ENCODE assay signal across 19 cellular contexts in genomic region chr2:165450141-165450540, GRCh38. TPM values are rescaled to one million over a fixed set of nuclear protein-coding genes. Genes with fewer than 3 reads are reported as not detected.
DNase-seq lines count a peak whose midpoint lies in the region; ATAC-seq, FAIRE-seq and TF ChIP-seq lines count a peak whose summit lies in the region.
"Had no signal": no experiment of that assay in that cellular context is flagged by ENCODE, and none has a peak within 500 bp of the region (broad histone marks: within the 10 kb centered on the region; RNA-seq: fewer than 3 reads in every experiment).

No MANE protein-coding gene starts in this region.

- H3K4me3 Mint-ChIP-seq in endothelial cell (ENCODE audit: unreplicated experiment): no peak overlapping the region
- H3K4me3 Mint-ChIP-seq: activated CD4-positive, alpha-beta memory T cell treated with anti-CD3 and anti-CD28 coated beads for 36 hours; IgD-negative memory B cell had no signal

- no peaks in the 10 kb centered on the region for H3K9me3 ChIP-seq in heart right ventricle
- H3K9me3 ChIP-seq: esophagus muscularis mucosa, left lung had no signal

- no peaks in the 10 kb centered on the region for H3K9me3 Mint-ChIP-seq in endothelial cell (ENCODE audit: unreplicated experiment)
- H3K9me3 Mint-ChIP-seq: activated CD4-positive, alpha-beta memory T cell treated with anti-CD3 and anti-CD28 coated beads for 36 hours; IgD-negative memory B cell had no signal

- H3K4me3 ChIP-seq in heart right ventricle: no peak overlapping the region
- H3K4me3 ChIP-seq: esophagus muscularis mucosa, left lung had no signal

- H3K36me3 Mint-ChIP-seq in endothelial cell (ENCODE audit: low read depth, unreplicated experiment): peaks cover 4% of the 10 kb centered on the region
- H3K36me3 Mint-ChIP-seq: activated CD4-positive, alpha-beta memory T cell treated with anti-CD3 and anti-CD28 coated beads for 36 hours; IgD-negative memory B cell had no signal

- intact Hi-C loops in heart right ventricle (cut with DNase I): loop anchor here in 4 of 10 donors (2.0 to 10.0 kb wide), 4 partner anchors 235 to 422 kb away; no protein-coding TSS in a partner anchor
- intact Hi-C loops in left cardiac atrium (cut with DNase I): no loop called here

- no peak for DNase-seq in heart right ventricle
- no peak for DNase-seq in left cardiac atrium
- DNase-seq in NCI-H345 treated with DMSO at 0.1 percent for 48 hours (lab: John Stamatoyannopoulos, UW; ENCODE audit: unreplicated experiment): peak; percentile 8
- no peak for DNase-seq in endothelial cell (ENCODE audit: low spot score)
- DNase-seq in stimulated activated CD4-positive, alpha-beta T cell treated with anti-CD3 and anti-CD28 coated beads, Interleukin-4, amount 100 ng/mL, for 24 hours: no peak
- DNase-seq in GM19239 (ENCODE audit: insufficient read length, low spot score): no peak
- DNase-seq: activated CD4-positive, alpha-beta memory T cell treated with anti-CD3 and anti-CD28 coated beads for 36 hours; activated naive CD4-positive, alpha-beta T cell; activated T-cell treated with anti-CD3 and anti-CD28 coated beads for 4 hours; amniotic stem cell; left lung; stimulated activated CD8-positive, alpha-beta memory T cell treated with anti-CD3 and anti-CD28 coated beads, Interleukin-4, amount 100 ng/mL, for 48 hours; T-helper 1 cell had no signal

- no peaks in the 10 kb centered on the region for H3K27me3 ChIP-seq in heart right ventricle
- H3K27me3 ChIP-seq: esophagus muscularis mucosa, left lung had no signal

- H3K27me3 Mint-ChIP-seq in endothelial cell (ENCODE audit: unreplicated experiment): peaks cover 2% of the 10 kb centered on the region
- H3K27me3 Mint-ChIP-seq: activated CD4-positive, alpha-beta memory T cell treated with anti-CD3 and anti-CD28 coated beads for 36 hours had no signal

- peak in 5 of 9 donors; percentile 7 to 41 (median 27) for TF ChIP-seq CTCF in heart right ventricle (IDR thresholded peaks at IDR 0.05)
- no peak for TF ChIP-seq CTCF in endothelial cell (IDR thresholded peaks at IDR 0.05; ENCODE audit: unreplicated experiment)

- no peaks in the 10 kb centered on the region for H3K36me3 ChIP-seq in heart right ventricle
- H3K36me3 ChIP-seq: esophagus muscularis mucosa, left lung had no signal

- H3K27ac ChIP-seq in heart right ventricle: no peak overlapping the region
- H3K27ac ChIP-seq: esophagus muscularis mucosa, left lung had no signal

- ATAC-seq in heart right ventricle (peak in 2 of 8 donors; percentile 53 to 55), left cardiac atrium (no peak), HG03342 (IDR thresholded peaks at IDR 0.05; ENCODE audit: unreplicated experiment) (no peak), HG03045 (IDR thresholded peaks at IDR 0.05; ENCODE audit: unreplicated experiment) (no peak)
- ATAC-seq: left lung, Right ventricle myocardium inferior had no signal

- peaks cover 21% of the 10 kb centered on the region for H3K4me1 Mint-ChIP-seq in endothelial cell (ENCODE audit: unreplicated experiment)
- H3K4me1 Mint-ChIP-seq: IgD-negative memory B cell had no signal

- FAIRE-seq in GM19239 (lab: Jason Lieb, UNC): no peak

- no peaks in the 10 kb centered on the region for H3K4me1 ChIP-seq in heart right ventricle
- H3K4me1 ChIP-seq: esophagus muscularis mucosa, left lung had no signal

- WGBS in heart right ventricle, 2 donors: 37 to 38% methylated on average over 1 of the region's 1 CpG

- peak overlapping the region; percentile 78 for H3K27ac Mint-ChIP-seq in endothelial cell (ENCODE audit: unreplicated experiment)
- H3K27ac Mint-ChIP-seq: activated CD4-positive, alpha-beta memory T cell treated with anti-CD3 and anti-CD28 coated beads for 36 hours; IgD-negative memory B cell had no signal

RNA-seq across cellular contexts. Expression of gene CSRNP3, which starts 19.4 kb away (rescaled TPM):
- total RNA-seq in heart right ventricle: 1 to 10 TPM; 1.3 to 9.4 (median 5.0) TPM
- under 1 TPM; 0.77 to 0.88 TPM for polyA plus RNA-seq in heart right ventricle
- total RNA-seq in left cardiac atrium: 1 to 10 TPM; 3.0 to 4.7 TPM
- 14.6 TPM for total RNA-seq in endothelial cell (ENCODE audit: unreplicated experiment)
- total RNA-seq: activated CD4-positive, alpha-beta memory T cell treated with anti-CD3 and anti-CD28 coated beads for 36 hours; pulmonary artery endothelial cell had no signal
- polyA plus RNA-seq: IgD-negative memory B cell had no signal
